18 cellular contexts compared by ENCODE assay signal in genomic region chr6:24127316-24127715, GRCh38. TPM values are rescaled to one million over a fixed set of nuclear protein-coding genes. Genes with fewer than 3 reads are reported as not detected.
"Had no signal": no experiment of that assay in that cellular context is flagged by ENCODE, and none has a peak within 500 bp of the region (broad histone marks: within the 10 kb centered on the region; RNA-seq: fewer than 3 reads in every experiment).

No MANE protein-coding gene starts in this region.

- H3K27ac ChIP-seq: KMS-11, SJSA1 had no signal

- H3K36me3 Mint-ChIP-seq: IgD-negative memory B cell had no signal

- H3K4me3 ChIP-seq: K562, SJSA1 had no signal

- H3K36me3 ChIP-seq: SJSA1 had no signal

- H3K4me1 ChIP-seq: SJSA1 had no signal

- FAIRE-seq: RCC 7860 had no signal

- H3K4me1 Mint-ChIP-seq: IgD-negative memory B cell had no signal

- H3K27me3 ChIP-seq: SJSA1 had no signal

- DNase-seq: NCI-H1092 treated with DMSO at 0.1 percent for 48 hours, NCI-H1436, NCI-H187, NCI-H2029, NCI-H2081 treated with DMSO at 0.1 percent for 48 hours, NCI-H2171, NCI-H510A, NCI-H524 treated with DMSO at 0.1 percent for 48 hours, NCI-H774, Right ventricle myocardium superior, SIG-M5 had no signal

- H3K4me3 Mint-ChIP-seq: IgD-negative memory B cell had no signal

- H3K27ac Mint-ChIP-seq: IgD-negative memory B cell had no signal

RNA-seq across cellular contexts. Expression of gene NRSN1, which starts 1.3 kb away (rescaled TPM):
- total RNA-seq: HT1080, K562, M059J, Right ventricle myocardium superior, SJSA1 had no signal
- polyA plus RNA-seq: IgD-negative memory B cell, K562 had no signal
